ENCODE assay signal across 32 cellular contexts in the genomic region with DNA sequence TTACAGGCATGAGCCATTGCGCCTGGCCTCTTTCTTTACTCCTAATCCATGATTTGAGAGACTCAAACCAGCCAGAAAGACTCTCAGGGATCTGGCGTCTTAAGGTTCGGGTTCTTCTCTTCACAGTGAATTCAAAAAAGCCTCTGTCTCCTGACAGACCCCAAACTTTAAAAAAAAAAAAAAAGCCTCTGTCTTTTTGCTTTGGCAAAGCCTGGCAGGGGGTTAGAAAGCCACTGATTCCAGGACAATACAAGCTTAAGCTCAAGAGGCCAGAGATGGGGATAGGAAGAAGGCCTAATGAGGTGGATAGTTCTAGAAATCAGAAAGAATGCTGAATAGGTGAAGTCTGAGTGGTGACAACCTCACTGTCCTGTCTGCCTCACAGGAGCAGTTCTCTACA. TPM values are rescaled to one million over a fixed set of nuclear protein-coding genes. Genes with fewer than 3 reads are reported as not detected.
"Had no signal": no experiment of that assay in that cellular context is flagged by ENCODE, and none has a peak within 500 bp of the region (broad histone marks: within the 10 kb centered on the region; RNA-seq: fewer than 3 reads in every experiment).

No MANE protein-coding gene starts in this region.

- H3K27ac ChIP-seq: colonic mucosa, heart left ventricle, parathyroid adenoma, prostate gland, right lobe of liver had no signal

- H3K9me3 ChIP-seq: colonic mucosa, heart left ventricle, mucosa of descending colon, prostate gland, right lobe of liver had no signal

- H2AFZ ChIP-seq: parathyroid adenoma had no signal

- H3K36me3 Mint-ChIP-seq: natural killer cell had no signal

- H3K27ac Mint-ChIP-seq: natural killer cell had no signal

- H3K9ac ChIP-seq: parathyroid adenoma had no signal

- ATAC-seq: esophagus mucosa; heart left ventricle; mucosa of descending colon; natural killer cell; right lobe of liver; stimulated activated naive B cell treated with anti-CD40 and anti-IgM and Interleukin-4, amounts not matched to agents 10 μg/mL and 1 μg/mL and 100 μg/mL, for 72 hours; stimulated activated naive CD8-positive, alpha-beta T cell treated with anti-CD3 and anti-CD28 coated beads, Interleukin-15, amount 100 ng/mL, for 72 hours had no signal

- H3K4me3 Mint-ChIP-seq: natural killer cell; stimulated activated naive B cell treated with anti-CD40 and anti-IgM and Interleukin-4, amounts not matched to agents 10 μg/mL and 1 μg/mL and 100 μg/mL, for 72 hours; stimulated activated naive CD8-positive, alpha-beta T cell treated with anti-CD3 and anti-CD28 coated beads, Interleukin-15, amount 100 ng/mL, for 72 hours had no signal

- H3K4me1 Mint-ChIP-seq: natural killer cell; stimulated activated naive B cell treated with anti-CD40 and anti-IgM and Interleukin-4, amounts not matched to agents 10 μg/mL and 1 μg/mL and 100 μg/mL, for 72 hours; stimulated activated naive CD8-positive, alpha-beta T cell treated with anti-CD3 and anti-CD28 coated beads, Interleukin-15, amount 100 ng/mL, for 72 hours had no signal

- H3K27me3 ChIP-seq: colonic mucosa, heart left ventricle, right lobe of liver had no signal

- DNase-seq: colonic mucosa; effector CD8-positive, alpha-beta T cell; hippocampal formation; kidney glomerular epithelial cell; mammary epithelial cell; mucosa of descending colon; natural killer cell; occipital lobe; retina; right lobe of liver; stimulated activated CD4-positive, alpha-beta T cell treated with anti-CD3 and anti-CD28 coated beads, Interleukin-2, amount 100 ng/mL, for 24 hours; stimulated activated CD4-positive, alpha-beta T cell treated with anti-CD3 and anti-CD28 coated beads, Interleukin-4, amount 100 ng/mL, for 4 hours; stimulated activated naive B cell treated with anti-CD40 and anti-IgM and Interleukin-4, amounts not matched to agents 10 μg/mL and 1 μg/mL and 100 μg/mL, for 72 hours; stimulated activated naive CD8-positive, alpha-beta T cell treated with anti-CD3 and anti-CD28 coated beads, Interleukin-15, amount 100 ng/mL, for 72 hours; trophoblast cell had no signal

- H3K27me3 Mint-ChIP-seq: stimulated activated naive B cell treated with anti-CD40 and anti-IgM and Interleukin-4, amounts not matched to agents 10 μg/mL and 1 μg/mL and 100 μg/mL, for 72 hours; stimulated activated naive CD8-positive, alpha-beta T cell treated with anti-CD3 and anti-CD28 coated beads, Interleukin-15, amount 100 ng/mL, for 72 hours had no signal

- H3K79me2 ChIP-seq: parathyroid adenoma had no signal

- H3K9me3 Mint-ChIP-seq: natural killer cell; neural crest cell; stimulated activated naive B cell treated with anti-CD40 and anti-IgM and Interleukin-4, amounts not matched to agents 10 μg/mL and 1 μg/mL and 100 μg/mL, for 72 hours; stimulated activated naive CD8-positive, alpha-beta T cell treated with anti-CD3 and anti-CD28 coated beads, Interleukin-15, amount 100 ng/mL, for 72 hours had no signal

- H3K4me1 ChIP-seq: colonic mucosa, heart left ventricle, parathyroid adenoma, prostate gland, right lobe of liver had no signal

- H3K4me3 ChIP-seq: colonic mucosa, heart left ventricle, mucosa of descending colon, prostate gland, right lobe of liver had no signal

- FAIRE-seq: endometrium, frontal cortex, islet of Langerhans had no signal

RNA-seq across cellular contexts. Expression of gene NRIP2, which starts 8.8 kb away (rescaled TPM):
- total RNA-seq: dermis blood vessel endothelial cell, frontal cortex, glomerular endothelial cell, mammary epithelial cell, natural killer cell, neural crest cell had no signal
- polyA plus RNA-seq: mammary epithelial cell had no signal

RNA-seq across cellular contexts. Expression of gene TEX52, which starts 30.8 kb away (rescaled TPM):
- total RNA-seq: cerebellum, colonic mucosa, dermis blood vessel endothelial cell, esophagus mucosa, fibroblast of lung, frontal cortex, glomerular endothelial cell, heart left ventricle, liver, mammary epithelial cell, mucosa of descending colon, natural killer cell, neural crest cell, occipital lobe, right lobe of liver, skeletal muscle tissue, subcutaneous adipose tissue, urinary bladder had no signal
- polyA plus RNA-seq: fibroblast of lung, heart left ventricle, liver, mammary epithelial cell, thymus, urinary bladder had no signal
